12 cellular contexts compared by ENCODE assay signal in the genomic region with DNA sequence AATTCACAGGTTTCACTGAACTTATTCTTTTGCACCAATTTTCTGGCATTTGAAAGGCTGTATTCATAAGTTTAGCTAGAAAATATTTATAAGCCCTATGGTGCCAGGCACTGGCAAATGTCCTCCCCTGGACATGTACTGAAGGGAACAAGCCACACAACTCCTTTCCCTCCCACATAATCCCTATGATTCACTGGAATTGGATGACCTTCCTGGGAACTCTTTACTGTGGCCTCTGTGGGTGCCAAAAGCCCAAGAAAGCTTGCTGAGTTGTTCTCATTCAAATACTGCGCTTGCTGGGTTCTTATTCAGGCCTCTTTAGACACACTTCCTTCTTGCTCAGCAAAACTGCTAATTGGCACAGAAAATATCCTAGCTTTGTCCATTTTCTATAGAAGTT.
DNase-seq lines count a peak whose midpoint lies in the region; ATAC-seq and TF ChIP-seq lines count a peak whose summit lies in the region.
"Had no signal": no experiment of that assay in that cellular context is flagged by ENCODE, and none has a peak within 500 bp of the region (broad histone marks: within the 10 kb centered on the region; RNA-seq: fewer than 3 reads in every experiment).

No MANE protein-coding gene starts in this region.

- no peak for ATAC-seq in GM19324 (IDR thresholded peaks at IDR 0.05; ENCODE audit: low FRiP score, unreplicated experiment)
- ATAC-seq: activated T-helper 17 cell treated with anti-CD3 and anti-CD28 coated beads, Interleukin-2, amount 50 U/mL, for 72 hours; lower lobe of right lung; stimulated activated naive CD8-positive, alpha-beta T cell treated with anti-CD3 and anti-CD28 coated beads, Interleukin-15, amount 100 ng/mL, for 72 hours had no signal

- H3K36me3 ChIP-seq in HUES48 (ENCODE audit: control insufficient read depth, insufficient read depth, low read length) = no peaks in the 10 kb centered on the region
- H3K36me3 ChIP-seq: BLaER1 treated with 17β-estradiol and CSF1 and Interleukin-3, amounts not matched to agents 10 nM and 100 nM; lower lobe of right lung had no signal

- peaks cover 22% of the 10 kb centered on the region for H3K4me1 ChIP-seq in HUES48 (ENCODE audit: control insufficient read depth, insufficient read depth, low read length)
- H3K4me1 ChIP-seq: BLaER1 treated with 17β-estradiol and CSF1 and Interleukin-3, amounts not matched to agents 10 nM and 100 nM; lower lobe of right lung had no signal

- peak; percentile 78 for DNase-seq in AG08395 (ENCODE audit: low spot score)
- DNase-seq in cerebellum (ENCODE audit: low spot score) = peak; percentile 2
- DNase-seq in kidney tubule cell (ENCODE audit: low spot score) = peak; percentile 64
- DNase-seq in NCI-H1092 (lab: John Stamatoyannopoulos, UW) = no peak
- no peak for DNase-seq in NCI-H510A treated with DMSO at 0.1 percent for 48 hours (lab: John Stamatoyannopoulos, UW)
- DNase-seq in nephron progenitor cell = no peak
- DNase-seq: lower lobe of right lung; stimulated activated naive CD8-positive, alpha-beta T cell treated with anti-CD3 and anti-CD28 coated beads, Interleukin-15, amount 100 ng/mL, for 72 hours had no signal

- H3K9me3 Mint-ChIP-seq in nephron progenitor cell = peaks cover 29% of the 10 kb centered on the region

- H3K27me3 ChIP-seq in HUES48 (ENCODE audit: control insufficient read depth, insufficient read depth, low read length) = no peaks in the 10 kb centered on the region
- H3K27me3 ChIP-seq: BLaER1 treated with 17β-estradiol and CSF1 and Interleukin-3, amounts not matched to agents 10 nM and 100 nM had no signal

- H3K27ac Mint-ChIP-seq in nephron progenitor cell = no peak overlapping the region
- H3K27ac Mint-ChIP-seq: activated T-helper 17 cell treated with anti-CD3 and anti-CD28 coated beads, Interleukin-2, amount 50 U/mL, for 72 hours; stimulated activated naive CD8-positive, alpha-beta T cell treated with anti-CD3 and anti-CD28 coated beads, Interleukin-15, amount 100 ng/mL, for 72 hours had no signal

- H3K4me3 Mint-ChIP-seq in nephron progenitor cell = no peak overlapping the region
- H3K4me3 Mint-ChIP-seq: activated T-helper 17 cell treated with anti-CD3 and anti-CD28 coated beads, Interleukin-2, amount 50 U/mL, for 72 hours; stimulated activated naive CD8-positive, alpha-beta T cell treated with anti-CD3 and anti-CD28 coated beads, Interleukin-15, amount 100 ng/mL, for 72 hours had no signal

- no peak overlapping the region for H3K9ac ChIP-seq in HUES48 (ENCODE audit: low read depth, low read length)
- H3K9ac ChIP-seq: BLaER1 treated with 17β-estradiol and CSF1 and Interleukin-3, amounts not matched to agents 10 nM and 100 nM had no signal

- peak overlapping the region; percentile 81 for H3K27ac ChIP-seq in HUES48 (ENCODE audit: low read depth, low read length)
- H3K27ac ChIP-seq: BLaER1 treated with 17β-estradiol and CSF1 and Interleukin-3, amounts not matched to agents 10 nM and 100 nM; lower lobe of right lung had no signal

- H3K4me3 ChIP-seq in HUES48 (ENCODE audit: low read depth, low read length) = no peak overlapping the region
- H3K4me3 ChIP-seq: BLaER1 treated with 17β-estradiol and CSF1 and Interleukin-3, amounts not matched to agents 10 nM and 100 nM; lower lobe of right lung had no signal

- H3K36me3 Mint-ChIP-seq in nephron progenitor cell (ENCODE audit: low read depth) = peaks cover 12% of the 10 kb centered on the region

- H3K4me1 Mint-ChIP-seq in nephron progenitor cell = peaks cover 11% of the 10 kb centered on the region
- H3K4me1 Mint-ChIP-seq: activated T-helper 17 cell treated with anti-CD3 and anti-CD28 coated beads, Interleukin-2, amount 50 U/mL, for 72 hours; stimulated activated naive CD8-positive, alpha-beta T cell treated with anti-CD3 and anti-CD28 coated beads, Interleukin-15, amount 100 ng/mL, for 72 hours had no signal

- H3K9me3 ChIP-seq in HUES48 (ENCODE audit: control insufficient read depth, insufficient read depth, low read length) = peaks cover 11% of the 10 kb centered on the region
- H3K9me3 ChIP-seq: lower lobe of right lung had no signal

- TF ChIP-seq CTCF in nephron progenitor cell (IDR thresholded peaks at IDR 0.05) = no peak

- H3K27me3 Mint-ChIP-seq in nephron progenitor cell (ENCODE audit: low read depth, poor library complexity) = no peaks in the 10 kb centered on the region
- H3K27me3 Mint-ChIP-seq: activated T-helper 17 cell treated with anti-CD3 and anti-CD28 coated beads, Interleukin-2, amount 50 U/mL, for 72 hours; stimulated activated naive CD8-positive, alpha-beta T cell treated with anti-CD3 and anti-CD28 coated beads, Interleukin-15, amount 100 ng/mL, for 72 hours had no signal

Comparison
In these comparisons a context has a peak if more than half of its experiments do, and no peak if none do; other contexts are left out.
1. DNase-seq: peak in AG08395 (single experiment), cerebellum (single experiment) and kidney tubule cell (single experiment); none in NCI-H1092 (single experiment), NCI-H510A treated with DMSO at 0.1 percent for 48 hours (single experiment) and nephron progenitor cell (single experiment).